Comparison of ENCODE assay signal across 1 cellular context in genomic region chr2:226837787-226838603, GRCh38.
A peak's percentile ranks its signal among the peaks of the same experiment; 100 is the strongest.
TF ChIP-seq lines count a peak whose summit lies in the region.

No MANE protein-coding gene starts in this region.

TF ChIP-seq in K562, 482 proteins besides CTCF, POLR2A, EP300 and RAD21 (continued from another document):
- peak; percentile 88 for TF ChIP-seq MGA (IDR thresholded peaks at IDR 0.05)
- peak; percentile 62 for TF ChIP-seq ZFX (CRISPR knock-in tag; IDR thresholded peaks at IDR 0.05)
- 0 out of 2 replicates have a peak, but pooled peaks have one; percentile 24 for TF ChIP-seq FOXJ2 (tag; IDR thresholded peaks at IDR 0.05)
- no peak for TF ChIP-seq ZNF316 (IDR thresholded peaks at IDR 0.05)
- TF ChIP-seq L3MBTL2 (IDR thresholded peaks at IDR 0.05): peak; percentile 79
- TF ChIP-seq ZNF551 (CRISPR knock-in tag; IDR thresholded peaks at IDR 0.05): no peak
- TF ChIP-seq BRF2 (IDR thresholded peaks at IDR 0.05; ENCODE audit: borderline replicate concordance, insufficient read depth, insufficient read length): no peak
- TF ChIP-seq YY1 (IDR thresholded peaks at IDR 0.05; ENCODE audit: borderline replicate concordance in 1 of 3, control insufficient read depth in 1 of 3, extremely low read depth in 1 of 3, insufficient read depth in 3 of 3, insufficient read length in 1 of 3, insufficient replicate concordance in 2 of 3, low read depth in 1 of 3, low read length in 2 of 3): peak in 1 of 3 experiments; percentile 18
- no peak for TF ChIP-seq CLOCK (CRISPR knock-in tag; IDR thresholded peaks at IDR 0.05; ENCODE audit: borderline replicate concordance)
- no peak for TF ChIP-seq KAT2B (IDR thresholded peaks at IDR 0.05; ENCODE audit: low read depth, low read length)
- no peak for TF ChIP-seq ZNF174 (CRISPR knock-in tag; IDR thresholded peaks at IDR 0.05)
- TF ChIP-seq POU5F1 (IDR thresholded peaks at IDR 0.05; ENCODE audit: borderline replicate concordance, low read depth, low read length, partially characterized antibody): no peak
- no peak for TF ChIP-seq JUND (IDR thresholded peaks at IDR 0.05; ENCODE audit: borderline replicate concordance, low read depth, low read length)
- TF ChIP-seq JUND (tag; IDR thresholded peaks at IDR 0.05; ENCODE audit: borderline replicate concordance, low read depth, low read length): 0 out of 3 replicates have a peak, but pooled peaks have one; percentile 24
- TF ChIP-seq EHMT2 (IDR thresholded peaks at IDR 0.05): no peak
